Comparison of ENCODE assay signal across 27 cellular contexts in genomic region chr2:128628996-128629395, GRCh38.
"Had no signal": no experiment of that assay in that cellular context is flagged by ENCODE, and none has a peak within 500 bp of the region (broad histone marks: within the 10 kb centered on the region; RNA-seq: fewer than 3 reads in every experiment).

No MANE protein-coding gene starts in this region.

- H3K27ac ChIP-seq: body of pancreas, dorsolateral prefrontal cortex, esophagus muscularis mucosa, hepatocyte, left lung, pancreas, psoas muscle, SK-N-MC, upper lobe of right lung had no signal

- H3K4me3 Mint-ChIP-seq: activated B cell treated with CpG ODN at 0.5 μM for 24 hours; activated CD4-positive, alpha-beta memory T cell treated with anti-CD3 and anti-CD28 coated beads, Interleukin-2, amount 10 ng/mL, durations not matched to agents 7 days and 5 days; activated CD4-positive, alpha-beta T cell treated with anti-CD3 and anti-CD28 coated beads, Interleukin-2, amount 10 ng/mL, durations not matched to agents 24 days and 14 days; activated naive CD8-positive, alpha-beta T cell treated with anti-CD3 and anti-CD28 coated beads, Interleukin-2, amount 50 U/mL, for 24 hours; activated T-cell treated with anti-CD3 and anti-CD28 coated beads, Interleukin-2, amount 50 U/mL, for 4 hours; central memory CD8-positive, alpha-beta T cell; naive thymus-derived CD8-positive, alpha-beta T cell; stimulated activated naive B cell treated with anti-CD40 and anti-IgM and Interleukin-4, amounts not matched to agents 10 μg/mL and 1 μg/mL and 100 μg/mL, for 72 hours; T-helper 17 cell had no signal

- H3K27me3 ChIP-seq: body of pancreas, dorsolateral prefrontal cortex, esophagus muscularis mucosa, hepatocyte, pancreas had no signal

- H3K9me3 ChIP-seq: body of pancreas, esophagus muscularis mucosa, left lung, pancreas, psoas muscle, upper lobe of right lung had no signal

- H3K27me3 Mint-ChIP-seq: stimulated activated naive B cell treated with anti-CD40 and anti-IgM and Interleukin-4, amounts not matched to agents 10 μg/mL and 1 μg/mL and 100 μg/mL, for 72 hours had no signal

- H3K27ac Mint-ChIP-seq: activated B cell treated with CpG ODN at 0.5 μM for 24 hours; activated CD4-positive, alpha-beta memory T cell treated with anti-CD3 and anti-CD28 coated beads, Interleukin-2, amount 10 ng/mL, durations not matched to agents 7 days and 5 days; activated CD4-positive, alpha-beta T cell treated with anti-CD3 and anti-CD28 coated beads, Interleukin-2, amount 10 ng/mL, durations not matched to agents 24 days and 14 days; activated naive CD8-positive, alpha-beta T cell treated with anti-CD3 and anti-CD28 coated beads, Interleukin-2, amount 50 U/mL, for 24 hours; stimulated activated naive B cell treated with anti-CD40 and anti-IgM and Interleukin-4, amounts not matched to agents 10 μg/mL and 1 μg/mL and 100 μg/mL, for 72 hours; T-helper 17 cell had no signal

- H3K4me1 ChIP-seq: body of pancreas, esophagus muscularis mucosa, pancreas, psoas muscle, upper lobe of right lung had no signal

- H3K36me3 ChIP-seq: esophagus muscularis mucosa, left lung, pancreas, upper lobe of right lung had no signal

- DNase-seq: activated B cell treated with CpG ODN at 0.5 μM for 24 hours; activated CD4-positive, alpha-beta memory T cell treated with anti-CD3 and anti-CD28 coated beads, Interleukin-2, amount 10 ng/mL, durations not matched to agents 7 days and 5 days; activated CD4-positive, alpha-beta T cell treated with anti-CD3 and anti-CD28 coated beads, Interleukin-2, amount 10 ng/mL, durations not matched to agents 24 days and 14 days; activated gamma-delta T cell; activated naive CD4-positive, alpha-beta T cell treated with anti-CD3 and anti-CD28 coated beads, Interleukin-2, amount 50 U/mL, for 16 hours; activated naive CD8-positive, alpha-beta T cell treated with anti-CD3 and anti-CD28 coated beads, Interleukin-2, amount 50 U/mL, for 24 hours; activated T-cell treated with anti-CD3 and anti-CD28 coated beads, Interleukin-2, amount 50 U/mL, for 4 hours; body of pancreas; kidney glomerular epithelial cell; naive thymus-derived CD8-positive, alpha-beta T cell; psoas muscle; right cardiac atrium; small intestine; stimulated activated CD4-positive, alpha-beta T cell treated with anti-CD3 and anti-CD28 coated beads, Interleukin-2, amount 100 ng/mL, for 48 hours; stimulated activated CD8-positive, alpha-beta memory T cell treated with anti-CD3 and anti-CD28 coated beads, Interleukin-4, amount 100 ng/mL, for 48 hours; stimulated activated naive B cell treated with anti-CD40 and anti-IgM and Interleukin-4, amounts not matched to agents 10 μg/mL and 1 μg/mL and 100 μg/mL, for 72 hours; SW 1271; T-helper 17 cell; upper lobe of right lung had no signal

- H3K9me3 Mint-ChIP-seq: activated B cell treated with CpG ODN at 0.5 μM for 24 hours; activated CD4-positive, alpha-beta memory T cell treated with anti-CD3 and anti-CD28 coated beads, Interleukin-2, amount 10 ng/mL, durations not matched to agents 7 days and 5 days; activated CD4-positive, alpha-beta T cell treated with anti-CD3 and anti-CD28 coated beads, Interleukin-2, amount 10 ng/mL, durations not matched to agents 24 days and 14 days; activated naive CD8-positive, alpha-beta T cell treated with anti-CD3 and anti-CD28 coated beads, Interleukin-2, amount 50 U/mL, for 24 hours; activated T-cell treated with anti-CD3 and anti-CD28 coated beads, Interleukin-2, amount 50 U/mL, for 4 hours; central memory CD8-positive, alpha-beta T cell; naive thymus-derived CD8-positive, alpha-beta T cell; stimulated activated naive B cell treated with anti-CD40 and anti-IgM and Interleukin-4, amounts not matched to agents 10 μg/mL and 1 μg/mL and 100 μg/mL, for 72 hours had no signal

- H3K36me3 Mint-ChIP-seq: naive thymus-derived CD8-positive, alpha-beta T cell; stimulated activated naive B cell treated with anti-CD40 and anti-IgM and Interleukin-4, amounts not matched to agents 10 μg/mL and 1 μg/mL and 100 μg/mL, for 72 hours had no signal

- H3K4me1 Mint-ChIP-seq: activated B cell treated with CpG ODN at 0.5 μM for 24 hours; central memory CD8-positive, alpha-beta T cell had no signal

- H3K4me3 ChIP-seq: body of pancreas, dorsolateral prefrontal cortex, esophagus muscularis mucosa, hepatocyte, left lung, lung, pancreas, psoas muscle, SK-N-MC, upper lobe of right lung had no signal
